ENCODE assay signal across 13 cellular contexts in genomic region chr2:105005170-105005569, GRCh38.
"Had no signal": no experiment of that assay in that cellular context is flagged by ENCODE, and none has a peak within 500 bp of the region (broad histone marks: within the 10 kb centered on the region; RNA-seq: fewer than 3 reads in every experiment).

No MANE protein-coding gene starts in this region.

- H3K4me3 ChIP-seq: right atrium auricular region, tibial nerve had no signal

- H3K4me1 ChIP-seq: right atrium auricular region, tibial nerve had no signal

- H3K36me3 ChIP-seq: brain microvascular endothelial cell, right atrium auricular region, tibial nerve had no signal

- H3K27me3 ChIP-seq: brain microvascular endothelial cell, right atrium auricular region, tibial nerve had no signal

- ATAC-seq: activated T-cell treated with anti-CD3 and anti-CD28 coated beads, Interleukin-2, amount 50 U/mL, for 4 hours; effector memory CD8-positive, alpha-beta T cell; stimulated activated effector memory CD8-positive, alpha-beta T cell treated with anti-CD3 and anti-CD28 coated beads, Interleukin-12 subunit alpha, Interleukin-12 subunit beta, amount 100 ng/mL, for 72 hours had no signal

- H3K27ac ChIP-seq: brain microvascular endothelial cell, right atrium auricular region, tibial nerve had no signal

- DNase-seq: activated CD4-positive, alpha-beta memory T cell treated with anti-CD3 and anti-CD28 coated beads for 36 hours; activated gamma-delta T cell; activated T-cell treated with anti-CD3 and anti-CD28 coated beads, Interleukin-2, amount 50 U/mL, for 4 hours; amygdala; brain microvascular endothelial cell; effector memory CD8-positive, alpha-beta T cell; erythroblast; kidney; midbrain; small intestine had no signal
